ENCODE assay signal across 1 cellular context in the genomic region with DNA sequence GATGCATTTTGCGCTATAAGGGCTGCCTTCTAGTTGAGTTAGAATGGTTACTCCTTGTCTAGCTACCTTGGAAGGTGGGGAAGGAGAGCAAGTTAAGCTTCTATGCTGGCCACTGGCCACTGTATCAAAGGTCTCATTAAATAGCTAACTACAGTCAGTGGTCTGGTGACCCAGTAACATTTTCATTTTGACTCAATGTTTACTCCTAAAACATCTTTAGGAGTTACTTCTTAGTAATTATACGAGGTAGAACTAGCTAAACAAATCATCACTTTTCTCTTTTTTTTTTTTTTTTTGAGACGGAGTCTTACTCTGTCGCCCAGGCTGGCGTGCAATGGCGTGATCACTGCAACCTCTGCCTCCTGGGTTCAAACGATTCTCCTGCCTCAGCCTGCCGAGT.
A peak's percentile ranks its signal among the peaks of the same experiment; 100 is the strongest.
TF ChIP-seq lines count a peak whose summit lies in the region.

No MANE protein-coding gene starts in this region.

TF ChIP-seq in GM12878, 131 proteins besides CTCF, POLR2A, EP300 and RAD21:
- TF ChIP-seq IKZF1 (conservative IDR thresholded peaks at IDR 0.05) (no peak), JUNB (IDR thresholded peaks at IDR 0.05) (peak; percentile 51), MTA2 (IDR thresholded peaks at IDR 0.05; ENCODE audit: low read depth) (peak; percentile 53; the same call in 1 of the 2 replicates), SIN3A (IDR thresholded peaks at IDR 0.05; ENCODE audit: low read depth, low read length) (no peak), RUNX3 (IDR thresholded peaks at IDR 0.05; ENCODE audit: low read length) (peak; percentile 34; the same call in 1 of the 2 replicates)
TF ChIP-seq in GM12878: peak in this region for 3.
